In the genomic region with DNA sequence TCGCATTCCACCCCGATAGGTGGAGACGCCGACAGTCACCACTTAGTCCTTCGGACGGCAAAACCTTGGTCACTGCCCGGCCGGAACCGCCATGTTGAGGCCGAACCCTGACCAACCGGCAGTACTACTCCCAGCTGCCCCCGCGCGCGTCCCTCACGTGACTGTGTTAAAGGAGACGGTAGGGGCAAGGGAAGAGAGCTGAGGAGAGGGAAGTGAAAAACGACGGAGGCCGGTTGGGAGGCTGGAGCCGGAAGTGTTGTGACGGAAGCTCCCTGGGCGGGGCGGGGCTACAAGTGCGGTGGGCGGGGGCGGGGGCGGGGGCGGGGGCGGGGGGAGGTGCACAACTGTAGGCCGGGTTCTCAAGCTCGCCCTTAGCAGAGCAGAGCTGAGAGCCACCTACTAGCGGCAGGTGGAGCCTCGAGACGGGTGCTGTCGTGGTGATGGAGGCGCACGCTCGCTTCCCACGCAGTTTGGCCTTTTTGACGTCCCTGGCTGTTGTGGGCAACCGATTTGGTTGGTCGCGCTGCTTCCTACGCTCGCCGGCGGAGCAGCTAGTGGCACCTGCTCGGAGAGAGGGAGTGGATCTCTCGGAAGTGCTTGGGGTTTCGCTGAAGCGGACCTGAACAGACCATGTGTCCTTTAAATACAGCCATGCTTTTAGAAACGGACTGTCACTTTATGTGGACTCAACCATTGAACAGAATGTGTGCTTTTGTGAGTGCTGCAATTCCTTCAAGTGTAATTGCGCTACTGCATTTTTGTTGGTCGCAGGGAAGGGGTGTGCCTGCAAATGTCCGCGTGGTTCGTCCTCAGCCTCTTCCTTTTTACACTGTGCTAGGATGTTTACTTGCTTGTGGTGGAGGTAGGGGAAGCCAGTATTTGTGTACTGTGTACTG, we compare ENCODE assay signal across 8 cellular contexts. TPM values are rescaled to one million over a fixed set of nuclear protein-coding genes. Genes with fewer than 3 reads are reported as not detected.
DNase-seq lines count a peak whose midpoint lies in the region; ATAC-seq and TF ChIP-seq lines count a peak whose summit lies in the region.

A gene with protein sequence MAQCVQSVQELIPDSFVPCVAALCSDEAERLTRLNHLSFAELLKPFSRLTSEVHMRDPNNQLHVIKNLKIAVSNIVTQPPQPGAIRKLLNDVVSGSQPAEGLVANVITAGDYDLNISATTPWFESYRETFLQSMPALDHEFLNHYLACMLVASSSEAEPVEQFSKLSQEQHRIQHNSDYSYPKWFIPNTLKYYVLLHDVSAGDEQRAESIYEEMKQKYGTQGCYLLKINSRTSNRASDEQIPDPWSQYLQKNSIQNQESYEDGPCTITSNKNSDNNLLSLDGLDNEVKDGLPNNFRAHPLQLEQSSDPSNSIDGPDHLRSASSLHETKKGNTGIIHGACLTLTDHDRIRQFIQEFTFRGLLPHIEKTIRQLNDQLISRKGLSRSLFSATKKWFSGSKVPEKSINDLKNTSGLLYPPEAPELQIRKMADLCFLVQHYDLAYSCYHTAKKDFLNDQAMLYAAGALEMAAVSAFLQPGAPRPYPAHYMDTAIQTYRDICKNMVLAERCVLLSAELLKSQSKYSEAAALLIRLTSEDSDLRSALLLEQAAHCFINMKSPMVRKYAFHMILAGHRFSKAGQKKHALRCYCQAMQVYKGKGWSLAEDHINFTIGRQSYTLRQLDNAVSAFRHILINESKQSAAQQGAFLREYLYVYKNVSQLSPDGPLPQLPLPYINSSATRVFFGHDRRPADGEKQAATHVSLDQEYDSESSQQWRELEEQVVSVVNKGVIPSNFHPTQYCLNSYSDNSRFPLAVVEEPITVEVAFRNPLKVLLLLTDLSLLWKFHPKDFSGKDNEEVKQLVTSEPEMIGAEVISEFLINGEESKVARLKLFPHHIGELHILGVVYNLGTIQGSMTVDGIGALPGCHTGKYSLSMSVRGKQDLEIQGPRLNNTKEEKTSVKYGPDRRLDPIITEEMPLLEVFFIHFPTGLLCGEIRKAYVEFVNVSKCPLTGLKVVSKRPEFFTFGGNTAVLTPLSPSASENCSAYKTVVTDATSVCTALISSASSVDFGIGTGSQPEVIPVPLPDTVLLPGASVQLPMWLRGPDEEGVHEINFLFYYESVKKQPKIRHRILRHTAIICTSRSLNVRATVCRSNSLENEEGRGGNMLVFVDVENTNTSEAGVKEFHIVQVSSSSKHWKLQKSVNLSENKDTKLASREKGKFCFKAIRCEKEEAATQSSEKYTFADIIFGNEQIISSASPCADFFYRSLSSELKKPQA (N-terminal part only) (minus strand): TSS at position 130 of the 896 bp plus-strand sequence. CDS start 364 bp downstream, outside the sequence.

- peaks cover 15% of the 10 kb centered on the region for H3K27me3 Mint-ChIP-seq in type B pancreatic cell

- H3K4me1 ChIP-seq in adipocyte (ENCODE audit: control insufficient read depth, insufficient read depth, low read length) = peaks cover 20% of the 10 kb centered on the region

- peak within 1 kb of the TSS; percentile 100 for H3K4me3 Mint-ChIP-seq in type B pancreatic cell

- peak within 1 kb of the TSS; percentile 98 for H3K4me3 ChIP-seq in adipocyte (ENCODE audit: low read length)

- peaks cover 10% of the 10 kb centered on the region for H3K4me1 Mint-ChIP-seq in type B pancreatic cell (ENCODE audit: unreplicated experiment)

- peak; percentile 99 for DNase-seq in NCI-H1417 treated with DMSO at 0.1 percent for 48 hours (lab: John Stamatoyannopoulos, UW)
- peak; percentile 95 for DNase-seq in SW480 (ENCODE audit: low spot score)
- peak; percentile 100 for DNase-seq in adipocyte (ENCODE audit: low read depth)
- DNase-seq in cardiac septum (ENCODE audit: low spot score) = peak; percentile 100
- DNase-seq in pons (ENCODE audit: low spot score) = peak; percentile 98
- DNase-seq in type B pancreatic cell (ENCODE audit: extremely low spot score, unreplicated experiment) = peak; percentile 97

- H3K36me3 Mint-ChIP-seq in type B pancreatic cell = peaks cover 8% of the 10 kb centered on the region

- H3K27ac Mint-ChIP-seq in type B pancreatic cell = peak within 1 kb of the TSS; percentile 99

- peak within 1 kb of the TSS; percentile 96 for H3K9ac ChIP-seq in adipocyte (ENCODE audit: low read length)

- H3K9me3 ChIP-seq in adipocyte (ENCODE audit: control insufficient read depth, low read length) = no peaks in the 10 kb centered on the region

- H3K36me3 ChIP-seq in adipocyte (ENCODE audit: control insufficient read depth, insufficient read depth, low read length, severe bottlenecking) = no peaks in the 10 kb centered on the region

- intact Hi-C loops in cardiac septum (cut with DNase I) = loop anchor here (5.0 kb wide), 1 partner anchor 149 kb away; a partner anchor contains a TSS

- H3K9me3 Mint-ChIP-seq in type B pancreatic cell = no peaks in the 10 kb centered on the region

- H3K27me3 ChIP-seq in adipocyte (replicated peaks; ENCODE audit: control insufficient read depth, insufficient read depth, low read length) = no peaks in the 10 kb centered on the region

- peak; percentile 88 for ATAC-seq in HG02763 (IDR thresholded peaks at IDR 0.05; ENCODE audit: unreplicated experiment)

- TF ChIP-seq CTCF in GM12874 (IDR thresholded peaks at IDR 0.05; ENCODE audit: insufficient read depth, low read depth, low read length) (peak; percentile 31), type B pancreatic cell (conservative IDR thresholded peaks at IDR 0.05) (no peak)

RNA-seq across cellular contexts. Expression of the gene that starts here (rescaled TPM):
- 30.1 TPM for total RNA-seq in cardiac septum
- 43.6 and 45.6 TPM in 2 replicates for total RNA-seq in type B pancreatic cell (ENCODE audit: low replicate concordance)

Comparison
In these comparisons a context has a peak if more than half of its experiments do, and no peak if none do; other contexts are left out.
1. Peak in every context shown above with its lines: DNase-seq, ATAC-seq and H3K4me3 ChIP-seq.